ENCODE assay signal across 20 cellular contexts in genomic region chr2:48600917-48601316, GRCh38. TPM values are rescaled to one million over a fixed set of nuclear protein-coding genes. Genes with fewer than 3 reads are reported as not detected.
DNase-seq lines count a peak whose midpoint lies in the region; ATAC-seq and TF ChIP-seq lines count a peak whose summit lies in the region.
"Had no signal": no experiment of that assay in that cellular context is flagged by ENCODE, and none has a peak within 500 bp of the region (broad histone marks: within the 10 kb centered on the region; RNA-seq: fewer than 3 reads in every experiment).

No MANE protein-coding gene starts in this region.

- no peaks in the 10 kb centered on the region for H4K20me1 ChIP-seq in neural cell (ENCODE audit: insufficient read depth)

- no peak for TF ChIP-seq CTCF in BJ (IDR thresholded peaks at IDR 0.05; ENCODE audit: insufficient read depth, low read depth, low read length)
- TF ChIP-seq CTCF in epithelial cell of esophagus (IDR thresholded peaks at IDR 0.05; ENCODE audit: insufficient read depth, low read depth, low read length, missing control alignments) = no peak
- no peak for TF ChIP-seq CTCF in neural cell (IDR thresholded peaks at IDR 0.05; ENCODE audit: poor library complexity, severe bottlenecking)

- no peak for TF ChIP-seq EP300 in neural cell (conservative IDR thresholded peaks at IDR 0.05; ENCODE audit: poor library complexity, severe bottlenecking)

- no peaks in the 10 kb centered on the region for H3K36me3 ChIP-seq in BJ (ENCODE audit: control insufficient read depth, insufficient read depth, low read length)
- H3K36me3 ChIP-seq in neural cell (ENCODE audit: insufficient read depth, low read length) = no peaks in the 10 kb centered on the region
- H3K36me3 ChIP-seq: HAP-1, right lobe of liver, SJCRH30, uterus had no signal

- CTCF ChIA-PET in BJ (lab: Yijun Ruan, JAX) = interaction anchor here (0.8 to 2.0 kb wide), 8 partner anchors 9 to 1543 kb away, joined by 3 to 13 read pairs (median 4); no protein-coding TSS in a partner anchor

- ATAC-seq in HG03460 (IDR thresholded peaks at IDR 0.05; ENCODE audit: unreplicated experiment) (no peak), HG03196 (IDR thresholded peaks at IDR 0.05; ENCODE audit: unreplicated experiment) (no peak), GM21528 (IDR thresholded peaks at IDR 0.05; ENCODE audit: low FRiP score, unreplicated experiment) (no peak)
- ATAC-seq: activated T-cell treated with anti-CD3 and anti-CD28 coated beads, Interleukin-2, amount 50 U/mL, for 4 hours had no signal

- no peaks in the 10 kb centered on the region for H3F3A ChIP-seq in neural cell (ENCODE audit: insufficient read depth, low read length, poor library complexity, severe bottlenecking)

- no peak overlapping the region for H2AFZ ChIP-seq in neural cell (ENCODE audit: low read depth, low read length)

- H3K27me3 ChIP-seq in BJ (ENCODE audit: control insufficient read depth, insufficient read depth, low read length) (no peaks in the 10 kb centered on the region), neural cell (ENCODE audit: insufficient read depth, low read depth, low read length) (no peaks in the 10 kb centered on the region)
- H3K27me3 ChIP-seq: foreskin keratinocyte, right lobe of liver, SJCRH30, uterus had no signal

- no peaks in the 10 kb centered on the region for H3K79me2 ChIP-seq in neural cell (replicated peaks; ENCODE audit: insufficient read depth, low read length)

- peak overlapping the region; percentile 7 for H3K27ac ChIP-seq in neural cell (ENCODE audit: low read length)
- H3K27ac ChIP-seq: foreskin keratinocyte, KMS-11, right lobe of liver, SJCRH30, uterus had no signal

- H3K9me2 ChIP-seq in neural cell (ENCODE audit: insufficient read depth, low read length) = no peaks in the 10 kb centered on the region

- POLR2A ChIA-PET in BJ (lab: Charles Lee) = no interaction called here

- TF ChIP-seq RAD21 in neural cell (conservative IDR thresholded peaks at IDR 0.05) = no peak

- no peak overlapping the region for H3K9ac ChIP-seq in neural cell (ENCODE audit: low read length)
- H3K9ac ChIP-seq: KMS-11 had no signal

- no peak overlapping the region for H3K4me3 ChIP-seq in BJ (ENCODE audit: low read depth, low read length)
- no peak overlapping the region for H3K4me3 ChIP-seq in epithelial cell of esophagus (ENCODE audit: low read length)
- H3K4me3 ChIP-seq in neural cell (ENCODE audit: low read length) = no peak overlapping the region
- H3K4me3 ChIP-seq: HAP-1, right lobe of liver, SJCRH30, uterus had no signal

- no peak overlapping the region for H3K4me2 ChIP-seq in neural cell (ENCODE audit: low read length)
- H3K4me2 ChIP-seq: KMS-11 had no signal

- no peaks in the 10 kb centered on the region for H3K9me3 ChIP-seq in neural cell (ENCODE audit: low read length)
- H3K9me3 ChIP-seq: HAP-1, right lobe of liver, uterus had no signal

- peak; percentile 4 for DNase-seq in BJ (ENCODE audit: low read depth)
- peak; percentile 39 for DNase-seq in M059J (ENCODE audit: low read depth)
- peak; percentile 6 for DNase-seq in epithelial cell of esophagus (ENCODE audit: low read depth)
- no peak for DNase-seq in NCI-H187 treated with DMSO at 0.1 percent for 48 hours (lab: John Stamatoyannopoulos, UW)
- DNase-seq: activated T-cell treated with anti-CD3 and anti-CD28 coated beads, Interleukin-2, amount 50 U/mL, for 4 hours; effector CD4-positive, alpha-beta T cell; occipital lobe; stimulated activated CD4-positive, alpha-beta T cell treated with anti-CD3 and anti-CD28 coated beads, Interleukin-1b, Interleukin-23, amount 100 ng/mL, for 48 hours; uterus had no signal

TF ChIP-seq in neural cell, 6 proteins besides CTCF, POLR2A, EP300 and RAD21:
- TF ChIP-seq TAF1 (IDR thresholded peaks at IDR 0.05; ENCODE audit: low read depth) = no peak
- no peak for TF ChIP-seq MXI1 (conservative IDR thresholded peaks at IDR 0.05; ENCODE audit: poor library complexity, severe bottlenecking)
- no peak for TF ChIP-seq REST (IDR thresholded peaks at IDR 0.05; ENCODE audit: borderline replicate concordance)

RNA-seq across cellular contexts. Expression of gene GTF2A1L, which starts 16.7 kb away (rescaled TPM):
- not detected in 2 replicates for polyA plus RNA-seq in BJ (2011; rRNA removed)
- polyA minus RNA-seq in BJ (2011; rRNA and poly(A)+ RNA removed) = not detected in 2 replicates
- total RNA-seq in M059J (2014; rRNA removed; shearing (Covaris generic)) = 0.25 TPM in 1 of 2 replicates, not detected in the other
- 0.51 TPM in 1 of 2 replicates, not detected in the other for polyA plus RNA-seq in neural cell
- 2.7 and 2.9 TPM in 2 replicates for polyA minus RNA-seq in neural cell
- total RNA-seq: activated CD8-positive, alpha-beta T cell treated with anti-CD3 and anti-CD28 coated beads for 36 hours; activated T-cell treated with anti-CD3 and anti-CD28 coated beads, Interleukin-2, amount 50 U/mL, for 4 hours; foreskin keratinocyte; left colon had no signal
